ENCODE assay signal across 27 cellular contexts in genomic region chr4:134720030-134720429, GRCh38.
"Had no signal": no experiment of that assay in that cellular context is flagged by ENCODE, and none has a peak within 500 bp of the region (broad histone marks: within the 10 kb centered on the region; RNA-seq: fewer than 3 reads in every experiment).

No MANE protein-coding gene starts in this region.

- H3K4me3 ChIP-seq: stomach, suprapubic skin, testis, thoracic aorta, thyroid gland, tibial artery, tibial nerve, transverse colon, upper lobe of left lung, upper lobe of right lung, uterus, vagina had no signal

- H3K36me3 ChIP-seq: stomach, suprapubic skin, thoracic aorta, thyroid gland, tibial artery, tibial nerve, transverse colon, upper lobe of left lung, upper lobe of right lung, uterus, vagina had no signal

- H3K27ac ChIP-seq: stomach, suprapubic skin, testis, thoracic aorta, thyroid gland, tibial artery, tibial nerve, transverse colon, upper lobe of left lung, upper lobe of right lung, uterus, vagina had no signal

- H3K9me3 ChIP-seq: suprapubic skin, testis, thoracic aorta, thyroid gland, tibial artery, transverse colon, uterus, vagina had no signal

- DNase-seq: stimulated activated CD4-positive, alpha-beta T cell treated with anti-CD3 and anti-CD28 coated beads, Interleukin-2, amount 100 ng/mL, for 48 hours; stimulated activated CD4-positive, alpha-beta T cell treated with anti-CD3 and anti-CD28 coated beads, Interleukin-4, amount 100 ng/mL, for 1 hour; stimulated activated CD4-positive, alpha-beta T cell treated with anti-CD3 and anti-CD28 coated beads, Interleukin-4, amount 100 ng/mL, for 24 hours; stimulated activated CD4-positive, alpha-beta T cell treated with anti-CD3 and anti-CD28 coated beads, Interleukin-4, amount 100 ng/mL, for 4 hours; stimulated activated CD8-positive, alpha-beta memory T cell treated with anti-CD3 and anti-CD28 coated beads, Interleukin-4, amount 100 ng/mL, for 48 hours; stimulated activated naive B cell treated with anti-CD40 and anti-IgM and Interleukin-4, amounts not matched to agents 10 μg/mL and 1 μg/mL and 100 μg/mL, for 72 hours; stimulated activated naive CD4-positive, alpha-beta T cell; stimulated activated naive CD4-positive, alpha-beta T cell treated with Interleukin-2 at 50 U/mL for 16 hours; stimulated activated naive CD8-positive, alpha-beta T cell treated with anti-CD3 and anti-CD28 coated beads, Interleukin-15, amount 100 ng/mL, for 72 hours; stimulated activated naive CD8-positive, alpha-beta T cell treated with anti-CD3 and anti-CD28 coated beads, Interleukin-15, Interleukin-2, amounts not matched to agents 100 U/mL and 50 U/mL, for 24 hours; stomach; substantia nigra; testis; thyroid gland; tibial artery; transverse colon; trophoblast cell; upper lobe of left lung; upper lobe of right lung; uterus had no signal

- H3K27me3 ChIP-seq: stomach, suprapubic skin, testis, thyroid gland, tibial artery, tibial nerve, transverse colon, upper lobe of left lung, upper lobe of right lung, uterus, vagina had no signal

- H3K4me1 ChIP-seq: stomach, suprapubic skin, testis, thyroid gland, tibial artery, tibial nerve, transverse colon, upper lobe of left lung, upper lobe of right lung, uterus, vagina had no signal

- ATAC-seq: stimulated activated effector memory CD8-positive, alpha-beta T cell treated with anti-CD3 and anti-CD28 coated beads, Interleukin-12 subunit alpha, Interleukin-12 subunit beta, amount 100 ng/mL, for 72 hours; stimulated activated memory B cell treated with anti-CD40 and anti-IgM and Interleukin-4, amounts not matched to agents 10 μg/mL and 1 μg/mL and 100 μg/mL, for 72 hours; stimulated activated naive B cell treated with anti-CD40 and anti-IgM and Interleukin-4, amounts not matched to agents 10 μg/mL and 1 μg/mL and 100 μg/mL, for 72 hours; stimulated activated naive CD8-positive, alpha-beta T cell treated with anti-CD3 and anti-CD28 coated beads, Interleukin-15, amount 100 ng/mL, for 72 hours; stimulated activated naive CD8-positive, alpha-beta T cell treated with anti-CD3 and anti-CD28 coated beads, Interleukin-15, Interleukin-2, amounts not matched to agents 100 U/mL and 50 U/mL, for 24 hours; upper lobe of right lung had no signal

- FAIRE-seq: urothelium cell line had no signal
